26 cellular contexts compared by ENCODE assay signal in genomic region chr5:53738105-53738504, GRCh38.
DNase-seq lines count a peak whose midpoint lies in the region; ATAC-seq, FAIRE-seq and TF ChIP-seq lines count a peak whose summit lies in the region.
"Had no signal": no experiment of that assay in that cellular context is flagged by ENCODE, and none has a peak within 500 bp of the region (broad histone marks: within the 10 kb centered on the region; RNA-seq: fewer than 3 reads in every experiment).

No MANE protein-coding gene starts in this region.

- TF ChIP-seq POLR2A in A549 (IDR thresholded peaks at IDR 0.05; ENCODE audit: low read length) (no peak), IMR-90 (IDR thresholded peaks at IDR 0.05; ENCODE audit: low read depth, low read length) (no peak)

- H3K4me3 ChIP-seq in A549, result no peak overlapping the region
- H3K4me3 ChIP-seq in IMR-90 (ENCODE audit: insufficient read depth, low read depth, low read length), result no peak overlapping the region
- no peak overlapping the region for H3K4me3 ChIP-seq in SJCRH30
- H3K4me3 ChIP-seq: BLaER1 had no signal

- H2AK5ac ChIP-seq in IMR-90 (ENCODE audit: low read depth, low read length), result no peak overlapping the region

- no peak overlapping the region for H2BK15ac ChIP-seq in IMR-90 (ENCODE audit: low read depth, low read length)

- no peak overlapping the region for H3K14ac ChIP-seq in IMR-90 (replicated peaks; ENCODE audit: low read depth, low read length)

- dilution Hi-C loops in IMR-90 (cut with HindIII; ENCODE audit: low sequenced_read_pairs, unreplicated experiment), result no loop called here

- H3K18ac ChIP-seq in IMR-90 (ENCODE audit: low read depth, low read length), result no peak overlapping the region

- H3K4ac ChIP-seq in IMR-90 (ENCODE audit: low read depth, low read length), result no peak overlapping the region

- 53% methylated on average over 3 of the region's 3 CpGs for WGBS in A549 (ENCODE audit: missing lambda C conversion rate)
- no CpG with 5 or more reads among the region's 3 CpGs for WGBS in IMR-90 (ENCODE audit: extremely low coverage in 2 of 2, insufficient read length in 1 of 2), 2 experiments

- H2AFZ ChIP-seq in IMR-90 (replicated peaks; ENCODE audit: low read length, poor library complexity), result no peak overlapping the region

- FAIRE-seq in A204.1 (lab: Jason Lieb, UNC) (peak; percentile 44), A549 (lab: Jason Lieb, UNC) (no peak), colon (lab: Jason Lieb, UNC) (peak; percentile 38)
- FAIRE-seq: GM12891, GM19239 had no signal

- H3K56ac ChIP-seq in IMR-90 (ENCODE audit: extremely low read depth, insufficient read depth, low read length), result no peak overlapping the region

- TF ChIP-seq RAD21 in A549 (conservative IDR thresholded peaks at IDR 0.05 in 1 of 2, IDR thresholded peaks at IDR 0.05 in 1 of 2) (no peak), IMR-90 (IDR thresholded peaks at IDR 0.05; ENCODE audit: low read length) (no peak)

- no peak for DNase-seq in A549 (ENCODE audit: low read depth in 1 of 2, low spot score in 1 of 2)
- DNase-seq in IMR-90, result no peak
- no peak for DNase-seq in SJCRH30
- DNase-seq in activated CD8-positive, alpha-beta memory T cell treated with anti-CD3 and anti-CD28 coated beads, Interleukin-2, amount 50 U/mL, for 48 hours, result no peak
- DNase-seq in T-helper 1 cell, result no peak
- DNase-seq: 8988T; ACHN; BE2C; C1 segment of cervical spinal cord; CD4-positive, alpha-beta memory T cell; CD4-positive, CD25-positive, alpha-beta regulatory T cell; CD8-positive, alpha-beta memory T cell; COR-L47; DMS 273 treated with DMSO at 0.1 percent for 48 hours; DMS153; DMS53; DMS79; DND-41; EL; GF-D8 had no signal

- H3K36me3 ChIP-seq in IMR-90 (ENCODE audit: control insufficient read depth, insufficient read depth, low read length) (no peaks in the 10 kb centered on the region), SJCRH30 (no peaks in the 10 kb centered on the region)
- H3K36me3 ChIP-seq: BE2C, BLaER1 had no signal

- POLR2A ChIA-PET in A549 (lab: Yijun Ruan, JAX), result no interaction called here
- POLR2A ChIA-PET in IMR-90 (lab: Charles Lee; ENCODE audit: unreplicated experiment), result no interaction called here

- CTCF ChIA-PET in A549 (lab: Yijun Ruan, JAX) (no interaction called here), IMR-90 (lab: Yijun Ruan, JAX) (no interaction called here)

- H3K23ac ChIP-seq in IMR-90 (ENCODE audit: low read depth, low read length), result no peak overlapping the region

- H3K27ac ChIP-seq in A549, result no peak overlapping the region
- H3K27ac ChIP-seq in IMR-90 (ENCODE audit: insufficient read depth, low read length), result no peak overlapping the region
- H3K27ac ChIP-seq in SJCRH30, result no peak overlapping the region
- H3K27ac ChIP-seq: BLaER1 had no signal

- H4K91ac ChIP-seq in IMR-90 (ENCODE audit: insufficient read depth, low read depth, low read length), result no peak overlapping the region

- intact Hi-C loops in IMR-90 (cut with micrococcal nuclease), result no loop called here

- no peaks in the 10 kb centered on the region for H4K20me1 ChIP-seq in IMR-90 (ENCODE audit: insufficient read depth, low read length)
- H4K20me1 ChIP-seq: BLaER1 had no signal

- H2BK120ac ChIP-seq in IMR-90 (ENCODE audit: low read depth, low read length), result no peak overlapping the region

- H3K4me2 ChIP-seq in A549 (no peak overlapping the region), IMR-90 (ENCODE audit: low read depth, low read length) (no peak overlapping the region)
- H3K4me2 ChIP-seq: BLaER1 had no signal

- no peak for TF ChIP-seq EP300 in A549 (IDR thresholded peaks at IDR 0.05)

- no peak overlapping the region for H2BK20ac ChIP-seq in IMR-90 (ENCODE audit: low read depth, low read length)

- H4K5ac ChIP-seq in IMR-90 (ENCODE audit: low read depth, low read length), result no peak overlapping the region

- H2AK9ac ChIP-seq in IMR-90 (replicated peaks; ENCODE audit: low read depth, low read length, poor library complexity), result no peak overlapping the region

- no peaks in the 10 kb centered on the region for H3K79me1 ChIP-seq in IMR-90 (ENCODE audit: low read depth in 1 of 2, low read length in 2 of 2)

- H3K9me3 ChIP-seq in A549, result no peaks in the 10 kb centered on the region
- H3K9me3 ChIP-seq in IMR-90 (ENCODE audit: control insufficient read depth, insufficient read depth, low read length), result no peaks in the 10 kb centered on the region
- peaks cover 9% of the 10 kb centered on the region for H3K9me3 ChIP-seq in SJCRH30 (replicated peaks)
- H3K9me3 ChIP-seq: BE2C had no signal

- no peak overlapping the region for H4K8ac ChIP-seq in IMR-90 (ENCODE audit: low read depth in 2 of 2, low read length in 2 of 2)

- TF ChIP-seq CTCF in A549 (IDR thresholded peaks at IDR 0.05), result no peak
- TF ChIP-seq CTCF in IMR-90 (conservative IDR thresholded peaks at IDR 0.05; ENCODE audit: low read depth, low read length), result no peak

- in situ Hi-C loops in IMR-90 (cut with MboI; ENCODE audit: low sequenced_read_pairs), result no loop called here

- no peak overlapping the region for H2BK5ac ChIP-seq in IMR-90 (ENCODE audit: low read depth, low read length, poor library complexity, severe bottlenecking)

- BruUV-seq in IMR-90 (replicated peaks; lab: Mats Ljungman, UMichigan), result no TSS peak

- no peaks in the 10 kb centered on the region for H3K9me1 ChIP-seq in IMR-90 (ENCODE audit: insufficient read depth, low read length)

- ATAC-seq in A549, result no peak
- ATAC-seq in IMR-90 (ENCODE audit: low read depth), result no peak
- no peak for ATAC-seq in GM21515 (IDR thresholded peaks at IDR 0.05; ENCODE audit: unreplicated experiment)

- H3K4me1 ChIP-seq in A549 (no peaks in the 10 kb centered on the region), IMR-90 (ENCODE audit: control insufficient read depth, insufficient read depth, low read length) (no peaks in the 10 kb centered on the region), SJCRH30 (no peaks in the 10 kb centered on the region)
- H3K4me1 ChIP-seq: BE2C had no signal

- no peak overlapping the region for H3K9ac ChIP-seq in IMR-90 (ENCODE audit: low read depth, low read length)
- H3K9ac ChIP-seq: BLaER1 had no signal

- H3K27me3 ChIP-seq in IMR-90 (ENCODE audit: control insufficient read depth, insufficient read depth, low read length), result peaks cover 4% of the 10 kb centered on the region
- no peaks in the 10 kb centered on the region for H3K27me3 ChIP-seq in SJCRH30
- H3K27me3 ChIP-seq: BE2C, BLaER1 had no signal

TF ChIP-seq in A549, 52 proteins besides CTCF, POLR2A, EP300 and RAD21:
- TF ChIP-seq MAFK (IDR thresholded peaks at IDR 0.05; ENCODE audit: partially characterized antibody) (peak; percentile 66), NR3C1 (IDR thresholded peaks at IDR 0.05) (no peak), NPAS2 (CRISPR knock-in tag; IDR thresholded peaks at IDR 0.05; ENCODE audit: borderline replicate concordance) (no peak), HDAC2 (IDR thresholded peaks at IDR 0.05) (no peak), HOXB5 (CRISPR knock-in tag; IDR thresholded peaks at IDR 0.05) (no peak)

TF ChIP-seq in IMR-90, 13 proteins besides CTCF, POLR2A, EP300 and RAD21:
- TF ChIP-seq MAZ (IDR thresholded peaks at IDR 0.05; ENCODE audit: borderline replicate concordance, low read depth, low read length) (no peak), SMC3 (IDR thresholded peaks at IDR 0.05; ENCODE audit: low read depth, low read length) (no peak), MAFK (IDR thresholded peaks at IDR 0.05; ENCODE audit: low read depth, low read length) (peak; percentile 61; the same call in 1 of the 2 replicates), MXI1 (IDR thresholded peaks at IDR 0.05; ENCODE audit: borderline replicate concordance, low read depth, low read length) (no peak)
